Comparison of ENCODE assay signal across 1 cellular context in genomic region chr16:87635541-87636049, GRCh38.
A peak's percentile ranks its signal among the peaks of the same experiment; 100 is the strongest.
TF ChIP-seq lines count a peak whose summit lies in the region.

No MANE protein-coding gene starts in this region.

TF ChIP-seq in HepG2, 621 proteins besides CTCF, POLR2A, EP300 and RAD21 (continued from another document and continues in another):
- peak; percentile 38; the same call in 1 of the 2 replicates for TF ChIP-seq ZNF710 (CRISPR knock-in tag; IDR thresholded peaks at IDR 0.05; ENCODE audit: borderline replicate concordance)
- TF ChIP-seq ZNF577 (CRISPR knock-in tag; IDR thresholded peaks at IDR 0.05; ENCODE audit: borderline replicate concordance, low read depth): no peak
- no peak for TF ChIP-seq ZNF691 (CRISPR knock-in tag; IDR thresholded peaks at IDR 0.05; ENCODE audit: borderline replicate concordance, low read depth)
- TF ChIP-seq ZNF264 (CRISPR knock-in tag; IDR thresholded peaks at IDR 0.05): no peak
- no peak for TF ChIP-seq MAFK (conservative IDR thresholded peaks at IDR 0.05 in 1 of 2, IDR thresholded peaks at IDR 0.05 in 1 of 2; ENCODE audit: low read length in 2 of 2)
- peak; percentile 52; the same call in 1 of the 2 replicates for TF ChIP-seq TBX2 (CRISPR knock-in tag; IDR thresholded peaks at IDR 0.05; ENCODE audit: borderline replicate concordance)
- TF ChIP-seq NFAT5 (CRISPR knock-in tag; IDR thresholded peaks at IDR 0.05): peak; percentile 50; the same call in 1 of the 2 replicates
- TF ChIP-seq ZNF558 (CRISPR knock-in tag; IDR thresholded peaks at IDR 0.05; ENCODE audit: borderline replicate concordance): no peak
- TF ChIP-seq CAMTA2 (CRISPR knock-in tag; IDR thresholded peaks at IDR 0.05; ENCODE audit: borderline replicate concordance): peak; percentile 55; the same call in 1 of the 2 replicates
- TF ChIP-seq ELF1 (CRISPR knock-in tag; IDR thresholded peaks at IDR 0.05): no peak
- no peak for TF ChIP-seq GLI4 (CRISPR knock-in tag; IDR thresholded peaks at IDR 0.05; ENCODE audit: borderline replicate concordance)
- TF ChIP-seq E2F2 (CRISPR knock-in tag; IDR thresholded peaks at IDR 0.05; ENCODE audit: borderline replicate concordance): no peak
- TF ChIP-seq ZBTB38 (CRISPR knock-in tag; IDR thresholded peaks at IDR 0.05): no peak
- TF ChIP-seq TAF15 (IDR thresholded peaks at IDR 0.05; ENCODE audit: low read depth, low read length, poor library complexity, severe bottlenecking): no peak
- TF ChIP-seq RAD51 (IDR thresholded peaks at IDR 0.05; ENCODE audit: borderline replicate concordance): no peak
- no peak for TF ChIP-seq ZNF737 (CRISPR knock-in tag; IDR thresholded peaks at IDR 0.05; ENCODE audit: borderline replicate concordance)
- TF ChIP-seq FOXA3 (CRISPR knock-in tag; IDR thresholded peaks at IDR 0.05): no peak
- no peak for TF ChIP-seq HES4 (CRISPR knock-in tag; IDR thresholded peaks at IDR 0.05; ENCODE audit: borderline replicate concordance)
- peak; percentile 97 for TF ChIP-seq HIC2 (CRISPR knock-in tag; IDR thresholded peaks at IDR 0.05; ENCODE audit: low read depth)
- TF ChIP-seq ZNF460 (CRISPR knock-in tag; IDR thresholded peaks at IDR 0.05; ENCODE audit: borderline replicate concordance): no peak
- TF ChIP-seq ZKSCAN8 (CRISPR knock-in tag; IDR thresholded peaks at IDR 0.05; ENCODE audit: borderline replicate concordance): no peak
- no peak; the same call in 1 of the 2 replicates for TF ChIP-seq MTF2 (CRISPR knock-in tag; IDR thresholded peaks at IDR 0.05; ENCODE audit: borderline replicate concordance)
- peak; percentile 17 for TF ChIP-seq HNRNPLL (IDR thresholded peaks at IDR 0.05; ENCODE audit: low read depth, low read length, poor library complexity, severe bottlenecking)
- no peak for TF ChIP-seq FUBP1 (CRISPR knock-in tag; IDR thresholded peaks at IDR 0.05; ENCODE audit: borderline replicate concordance)
- TF ChIP-seq IKZF4 (CRISPR knock-in tag; IDR thresholded peaks at IDR 0.05; ENCODE audit: borderline replicate concordance, low read depth, not compliant biosample characterization): no peak
- peak; percentile 19; the same call in 1 of the 2 replicates for TF ChIP-seq MED1 (CRISPR knock-in tag; IDR thresholded peaks at IDR 0.05)
- TF ChIP-seq SALL2 (CRISPR knock-in tag; IDR thresholded peaks at IDR 0.05): no peak
- TF ChIP-seq KDM6A (CRISPR knock-in tag; IDR thresholded peaks at IDR 0.05; ENCODE audit: low read depth): no peak
- TF ChIP-seq THAP9 (CRISPR knock-in tag; IDR thresholded peaks at IDR 0.05; ENCODE audit: borderline replicate concordance): no peak
- TF ChIP-seq ATAD3A (CRISPR knock-in tag; IDR thresholded peaks at IDR 0.05): no peak
- 0 out of 2 replicates have a peak, but pooled peaks have one; percentile 16 for TF ChIP-seq TAF1 (CRISPR knock-in tag; IDR thresholded peaks at IDR 0.05)
- TF ChIP-seq RBM39 (IDR thresholded peaks at IDR 0.05; ENCODE audit: low read depth, low read length, poor library complexity, severe bottlenecking): no peak
- TF ChIP-seq ZFP1 (CRISPR knock-in tag; IDR thresholded peaks at IDR 0.05): no peak
- 0 out of 2 replicates have a peak, but pooled peaks have one; percentile 56 for TF ChIP-seq ELK4 (CRISPR knock-in tag; IDR thresholded peaks at IDR 0.05; ENCODE audit: borderline replicate concordance)
- TF ChIP-seq REPIN1 (CRISPR knock-in tag; IDR thresholded peaks at IDR 0.05; ENCODE audit: borderline replicate concordance, low read depth): no peak
- TF ChIP-seq ZNF225 (CRISPR knock-in tag; IDR thresholded peaks at IDR 0.05): no peak
- no peak for TF ChIP-seq SMAD9 (CRISPR knock-in tag; IDR thresholded peaks at IDR 0.05)
- TF ChIP-seq PHB2 (IDR thresholded peaks at IDR 0.05; ENCODE audit: partially characterized antibody): no peak
- no peak for TF ChIP-seq ZGPAT (CRISPR knock-in tag; IDR thresholded peaks at IDR 0.05)
- TF ChIP-seq CENPBD1 (CRISPR knock-in tag; IDR thresholded peaks at IDR 0.05; ENCODE audit: borderline replicate concordance, low read depth): no peak
- no peak for TF ChIP-seq ZNF496 (CRISPR knock-in tag; IDR thresholded peaks at IDR 0.05; ENCODE audit: insufficient replicate concordance)
- TF ChIP-seq ATF7-NPFF (CRISPR knock-in tag; IDR thresholded peaks at IDR 0.05; ENCODE audit: low read depth): no peak
- TF ChIP-seq ZSCAN20 (CRISPR knock-in tag; IDR thresholded peaks at IDR 0.05; ENCODE audit: borderline replicate concordance): no peak
- TF ChIP-seq ZNF563 (CRISPR knock-in tag; IDR thresholded peaks at IDR 0.05): no peak
